ENCODE assay signal across 20 cellular contexts in genomic region chr18:46575851-46576250, GRCh38.
DNase-seq lines count a peak whose midpoint lies in the region; ATAC-seq and TF ChIP-seq lines count a peak whose summit lies in the region.
"Had no signal": no experiment of that assay in that cellular context is flagged by ENCODE, and none has a peak within 500 bp of the region (broad histone marks: within the 10 kb centered on the region; RNA-seq: fewer than 3 reads in every experiment).

No MANE protein-coding gene starts in this region.

- no peaks in the 10 kb centered on the region for H3K27me3 ChIP-seq in lung (ENCODE audit: control insufficient read depth, insufficient read depth)
- H3K27me3 ChIP-seq: BE2C, BLaER1 had no signal

- H3K27me3 Mint-ChIP-seq in activated CD8-positive, alpha-beta T cell treated with anti-CD3 and anti-CD28 coated beads, Interleukin-2, amount 10 ng/mL, durations not matched to agents 7 days and 5 days (ENCODE audit: low read depth): peaks cover 2% of the 10 kb centered on the region
- peaks cover 3% of the 10 kb centered on the region for H3K27me3 Mint-ChIP-seq in activated CD8-positive, alpha-beta T cell treated with anti-CD3 and anti-CD28 coated beads for 36 hours
- H3K27me3 Mint-ChIP-seq in nephron progenitor cell (ENCODE audit: low read depth, poor library complexity): no peaks in the 10 kb centered on the region

- POLR2A ChIA-PET in activated CD8-positive, alpha-beta T cell treated with anti-CD3 and anti-CD28 coated beads, Interleukin-2, amount 10 ng/mL, durations not matched to agents 7 days and 5 days (lab: Charles Lee): no interaction called here
- POLR2A ChIA-PET in activated CD8-positive, alpha-beta T cell treated with anti-CD3 and anti-CD28 coated beads for 36 hours (lab: Charles Lee): no interaction called here

- no peak overlapping the region for H3K27ac ChIP-seq in lung (ENCODE audit: low read depth in 1 of 2, low read length in 1 of 2)
- H3K27ac ChIP-seq: 22Rv1, BLaER1 had no signal

- CTCF ChIA-PET in activated CD8-positive, alpha-beta T cell treated with anti-CD3 and anti-CD28 coated beads, Interleukin-2, amount 10 ng/mL, durations not matched to agents 7 days and 5 days (lab: Charles Lee): no interaction called here
- CTCF ChIA-PET in activated CD8-positive, alpha-beta T cell treated with anti-CD3 and anti-CD28 coated beads for 36 hours (lab: Charles Lee): interaction anchor here (2.1 kb wide), 1 partner anchor 82 kb away, joined by 7 read pairs; no protein-coding TSS in a partner anchor

- no peaks in the 10 kb centered on the region for H3K4me1 Mint-ChIP-seq in activated CD8-positive, alpha-beta T cell treated with anti-CD3 and anti-CD28 coated beads, Interleukin-2, amount 10 ng/mL, durations not matched to agents 7 days and 5 days (ENCODE audit: low read depth)
- peaks cover 5% of the 10 kb centered on the region for H3K4me1 Mint-ChIP-seq in activated CD8-positive, alpha-beta T cell treated with anti-CD3 and anti-CD28 coated beads for 36 hours (ENCODE audit: low read depth)
- H3K4me1 Mint-ChIP-seq in nephron progenitor cell: peaks cover 4% of the 10 kb centered on the region
- H3K4me1 Mint-ChIP-seq: CD4-positive, alpha-beta memory T cell; CD4-positive, CD25-positive, alpha-beta regulatory T cell; CD8-positive, alpha-beta memory T cell had no signal

- H3K4me1 ChIP-seq in lung (ENCODE audit: control insufficient read depth in 2 of 2, insufficient read depth in 2 of 2, low read length in 2 of 2): peaks cover 0 to 11% of the 10 kb centered on the region in 2 donors
- H3K4me1 ChIP-seq: BE2C had no signal

- peaks cover 0 to 14% of the 10 kb centered on the region in 2 donors for H3K9me3 ChIP-seq in lung (ENCODE audit: control insufficient read depth in 2 of 2, insufficient read depth in 1 of 2, low read length in 1 of 2)
- H3K9me3 ChIP-seq: BE2C had no signal

- no peak for ATAC-seq in activated CD8-positive, alpha-beta T cell treated with anti-CD3 and anti-CD28 coated beads, Interleukin-2, amount 10 ng/mL, durations not matched to agents 7 days and 5 days
- ATAC-seq in activated CD8-positive, alpha-beta T cell treated with anti-CD3 and anti-CD28 coated beads for 36 hours: no peak
- ATAC-seq in lung (ENCODE audit: insufficient read depth, low FRiP score) (no peak), HG03460 (IDR thresholded peaks at IDR 0.05; ENCODE audit: unreplicated experiment) (no peak)

- TF ChIP-seq CTCF in activated CD8-positive, alpha-beta T cell treated with anti-CD3 and anti-CD28 coated beads for 36 hours (IDR thresholded peaks at IDR 0.05): no peak
- no peak for TF ChIP-seq CTCF in lung (IDR thresholded peaks at IDR 0.05; ENCODE audit: control extremely low read depth, extremely low read depth)
- no peak for TF ChIP-seq CTCF in nephron progenitor cell (IDR thresholded peaks at IDR 0.05)

- H3K27ac Mint-ChIP-seq in activated CD8-positive, alpha-beta T cell treated with anti-CD3 and anti-CD28 coated beads, Interleukin-2, amount 10 ng/mL, durations not matched to agents 7 days and 5 days: no peak overlapping the region
- H3K27ac Mint-ChIP-seq in activated CD8-positive, alpha-beta T cell treated with anti-CD3 and anti-CD28 coated beads for 36 hours: no peak overlapping the region
- peak overlapping the region; percentile 73 for H3K27ac Mint-ChIP-seq in nephron progenitor cell
- H3K27ac Mint-ChIP-seq: CD4-positive, alpha-beta memory T cell; CD8-positive, alpha-beta memory T cell had no signal

- no peaks in the 10 kb centered on the region for H3K36me3 ChIP-seq in lung (ENCODE audit: control insufficient read depth in 2 of 2, insufficient read depth in 2 of 2, low read length in 2 of 2)
- H3K36me3 ChIP-seq: BE2C, BLaER1 had no signal

- no peak overlapping the region for H3K4me3 Mint-ChIP-seq in activated CD8-positive, alpha-beta T cell treated with anti-CD3 and anti-CD28 coated beads, Interleukin-2, amount 10 ng/mL, durations not matched to agents 7 days and 5 days
- no peak overlapping the region for H3K4me3 Mint-ChIP-seq in activated CD8-positive, alpha-beta T cell treated with anti-CD3 and anti-CD28 coated beads for 36 hours
- no peak overlapping the region for H3K4me3 Mint-ChIP-seq in nephron progenitor cell
- H3K4me3 Mint-ChIP-seq: CD14-positive monocyte; CD4-positive, alpha-beta memory T cell; CD4-positive, CD25-positive, alpha-beta regulatory T cell; CD8-positive, alpha-beta memory T cell had no signal

- 94 to 98% methylated on average over 6 of the region's 6 CpGs for WGBS in lung, 2 donors

- intact Hi-C loops in activated CD8-positive, alpha-beta T cell treated with anti-CD3 and anti-CD28 coated beads for 36 hours (cut with micrococcal nuclease): no loop called here

- peak; percentile 11 for DNase-seq in activated CD8-positive, alpha-beta T cell treated with anti-CD3 and anti-CD28 coated beads, Interleukin-2, amount 10 ng/mL, durations not matched to agents 7 days and 5 days
- no peak for DNase-seq in activated CD8-positive, alpha-beta T cell treated with anti-CD3 and anti-CD28 coated beads for 36 hours
- DNase-seq in lung (ENCODE audit: low spot score) (peak; percentile 4), nephron progenitor cell (no peak), SIG-M5 treated with dmso at 0.1 percent for 504 hours (lab: John Stamatoyannopoulos, UW; ENCODE audit: unreplicated experiment) (no peak)
- no peak for DNase-seq in activated CD8-positive, alpha-beta memory T cell treated with anti-CD3 and anti-CD28 coated beads, Interleukin-2, amount 50 U/mL, for 4 hours
- DNase-seq: ACHN; BE2C; C1 segment of cervical spinal cord; CD4-positive, alpha-beta memory T cell; CD4-positive, CD25-positive, alpha-beta regulatory T cell; CD8-positive, alpha-beta memory T cell; COR-L47; DMS 273 treated with DMSO at 0.1 percent for 48 hours; DMS79 treated with DMSO at 0.1 percent for 48 hours; GF-D8 had no signal

- peaks cover 7% of the 10 kb centered on the region for H3K9me3 Mint-ChIP-seq in activated CD8-positive, alpha-beta T cell treated with anti-CD3 and anti-CD28 coated beads, Interleukin-2, amount 10 ng/mL, durations not matched to agents 7 days and 5 days (ENCODE audit: insufficient read depth)
- peaks cover 6% of the 10 kb centered on the region for H3K9me3 Mint-ChIP-seq in activated CD8-positive, alpha-beta T cell treated with anti-CD3 and anti-CD28 coated beads for 36 hours
- H3K9me3 Mint-ChIP-seq in nephron progenitor cell: peaks cover 7% of the 10 kb centered on the region

- H3K36me3 Mint-ChIP-seq in activated CD8-positive, alpha-beta T cell treated with anti-CD3 and anti-CD28 coated beads, Interleukin-2, amount 10 ng/mL, durations not matched to agents 7 days and 5 days (ENCODE audit: low read depth): no peaks in the 10 kb centered on the region
- H3K36me3 Mint-ChIP-seq in activated CD8-positive, alpha-beta T cell treated with anti-CD3 and anti-CD28 coated beads for 36 hours (ENCODE audit: low read depth): no peaks in the 10 kb centered on the region
- H3K36me3 Mint-ChIP-seq in nephron progenitor cell (ENCODE audit: low read depth): no peaks in the 10 kb centered on the region
- H3K36me3 Mint-ChIP-seq: CD4-positive, alpha-beta memory T cell; CD4-positive, CD25-positive, alpha-beta regulatory T cell had no signal

- H3K4me3 ChIP-seq in lung: no peak overlapping the region
- H3K4me3 ChIP-seq: BLaER1 had no signal

Comparison
In these comparisons a context has a peak if more than half of its experiments do, and no peak if none do; other contexts are left out.
1. DNase-seq: peak in activated CD8-positive, alpha-beta T cell treated with anti-CD3 and anti-CD28 coated beads, Interleukin-2, amount 10 ng/mL, durations not matched to agents 7 days and 5 days (single experiment) and lung (single experiment); none in activated CD8-positive, alpha-beta T cell treated with anti-CD3 and anti-CD28 coated beads for 36 hours (single experiment), nephron progenitor cell (single experiment), activated CD8-positive, alpha-beta memory T cell treated with anti-CD3 and anti-CD28 coated beads, Interleukin-2, amount 50 U/mL, for 4 hours (single experiment) and SIG-M5 treated with dmso at 0.1 percent for 504 hours (single experiment).